8 cellular contexts compared by ENCODE assay signal in genomic region chr16:67846320-67847063, GRCh38. TPM values are rescaled to one million over a fixed set of nuclear protein-coding genes. Genes with fewer than 3 reads are reported as not detected.
A peak's percentile ranks its signal among the peaks of the same experiment; 100 is the strongest.
DNase-seq lines count a peak whose midpoint lies in the region; TF ChIP-seq lines count a peak whose summit lies in the region.

Gene NUTF2 (plus strand): TSS chr16:67846933. CDS start chr16:67865131, 18,198 bp downstream.

- H3K79me1 ChIP-seq in H9 (ENCODE audit: insufficient read depth, low read depth, low read length, poor library complexity, severe bottlenecking), result no peaks in the 10 kb centered on the region

- peak within 1 kb of the TSS; percentile 94 to 98 for H3K4me3 Mint-ChIP-seq in H9

- H3K14ac ChIP-seq in H9 (ENCODE audit: insufficient read depth, low read length), result peak within 1 kb of the TSS; percentile 81

- no peak within 1 kb of the TSS for H3T11ph ChIP-seq in H9 (ENCODE audit: low read length)

- H3K23me2 ChIP-seq in H9 (ENCODE audit: insufficient read length, low read depth, low read length, poor library complexity, severe bottlenecking), result peaks cover 14% of the 10 kb centered on the region

- H3K36me3 ChIP-seq in MM.1S (replicated peaks; ENCODE audit: insufficient read depth, low read length), result no peaks in the 10 kb centered on the region
- no peaks in the 10 kb centered on the region for H3K36me3 ChIP-seq in neural cell (ENCODE audit: insufficient read depth, low read length)
- H3K36me3 ChIP-seq in stomach smooth muscle (ENCODE audit: control insufficient read depth in 2 of 2, insufficient read depth in 2 of 2, low read length in 2 of 2), result no peaks in the 10 kb centered on the region

- H4K20me1 ChIP-seq in H9 (ENCODE audit: control insufficient read depth, insufficient read depth, insufficient read length) (no peaks in the 10 kb centered on the region), MM.1S (ENCODE audit: insufficient read depth, low read length) (no peaks in the 10 kb centered on the region), neural cell (ENCODE audit: insufficient read depth) (no peaks in the 10 kb centered on the region)

- peak within 1 kb of the TSS; percentile 80 for H3K9ac ChIP-seq in H9 (ENCODE audit: extremely low read depth, insufficient read length, low read length)
- peak within 1 kb of the TSS; percentile 88 for H3K9ac ChIP-seq in MM.1S (ENCODE audit: low read length)
- peak within 1 kb of the TSS; percentile 90 for H3K9ac ChIP-seq in neural cell (ENCODE audit: low read length)
- H3K9ac ChIP-seq in stomach smooth muscle (ENCODE audit: low read length in 2 of 2), result peak within 1 kb of the TSS; percentile 88 to 95

- WGBS in H9 (ENCODE audit: extremely low coverage, insufficient read length, low lambda C conversion rate), result no CpG with 5 or more reads among the region's 57 CpGs

- H3K4me2 ChIP-seq in H9 (ENCODE audit: insufficient read depth, insufficient read length, low read length) (peak within 1 kb of the TSS; percentile 82), MM.1S (ENCODE audit: low read depth, low read length) (peak within 1 kb of the TSS; percentile 99), neural cell (ENCODE audit: low read length) (peak within 1 kb of the TSS; percentile 99)

- no peak within 1 kb of the TSS for H4K5ac ChIP-seq in H9 (ENCODE audit: insufficient read length, low read depth, low read length)

- H3K27me3 Mint-ChIP-seq in H9 (ENCODE audit: low read depth), result no peaks in the 10 kb centered on the region

- H4K8ac ChIP-seq in H9 (replicated peaks; ENCODE audit: insufficient read length, low read depth, low read length), result no peak within 1 kb of the TSS

- H3K4me1 ChIP-seq in H9 (ENCODE audit: insufficient read depth, low read length), result peaks cover 10% of the 10 kb centered on the region; the same call in 1 of the 2 replicates
- H3K4me1 ChIP-seq in MM.1S (ENCODE audit: low read length), result peaks cover 22% of the 10 kb centered on the region
- peaks cover 59% of the 10 kb centered on the region for H3K4me1 ChIP-seq in stomach smooth muscle (ENCODE audit: control insufficient read depth, insufficient read depth, low read length)

- peak; percentile 96 for DNase-seq in ELR (ENCODE audit: low read depth)
- peak; percentile 99 for DNase-seq in H9
- DNase-seq in MM.1S, result peak; percentile 96
- DNase-seq in SIG-M5 (lab: John Stamatoyannopoulos, UW), result peak; percentile 53
- DNase-seq in activated gamma-delta T cell (lab: John Stamatoyannopoulos, UW), result peak; percentile 86
- peak; percentile 89 for DNase-seq in fibroblast of the conjunctiva (ENCODE audit: low read depth)

- H3K36me3 Mint-ChIP-seq in H9 (ENCODE audit: insufficient read depth in 1 of 3, low read depth in 3 of 3), result peaks cover 11 to 25% (median 16%) of the 10 kb centered on the region in 3 experiments

- no peak for TF ChIP-seq RAD21 in neural cell (conservative IDR thresholded peaks at IDR 0.05)

- H3K18ac ChIP-seq in H9 (ENCODE audit: insufficient read length, low read depth, low read length), result peak within 1 kb of the TSS; percentile 55

- H2BK15ac ChIP-seq in H9 (ENCODE audit: low read depth, low read length), result no peak within 1 kb of the TSS

- TF ChIP-seq CTCF in H9 (conservative IDR thresholded peaks at IDR 0.05), result no peak
- TF ChIP-seq CTCF in MM.1S (IDR thresholded peaks at IDR 0.05; ENCODE audit: low read length), result no peak
- TF ChIP-seq CTCF in neural cell (IDR thresholded peaks at IDR 0.05; ENCODE audit: poor library complexity, severe bottlenecking), result no peak

- H3F3A ChIP-seq in MM.1S (ENCODE audit: insufficient read depth, low read length) (peaks cover 33% of the 10 kb centered on the region), neural cell (ENCODE audit: insufficient read depth, low read length, poor library complexity, severe bottlenecking) (no peaks in the 10 kb centered on the region)

- no peak within 1 kb of the TSS for H2BK20ac ChIP-seq in H9 (ENCODE audit: low read depth, low read length, poor library complexity, severe bottlenecking)

- no peak within 1 kb of the TSS for H3K56ac ChIP-seq in H9 (ENCODE audit: insufficient read length, low read depth, low read length)

- H3K79me2 ChIP-seq in H9 (ENCODE audit: insufficient read depth, low read length) (peaks cover 20% of the 10 kb centered on the region; the same call in 1 of the 2 replicates), MM.1S (ENCODE audit: low read length) (peaks cover 84% of the 10 kb centered on the region), neural cell (replicated peaks; ENCODE audit: insufficient read depth, low read length) (peaks cover 56% of the 10 kb centered on the region)

- H2BK5ac ChIP-seq in H9 (ENCODE audit: insufficient read length, low read length), result no peak within 1 kb of the TSS

- H2AK5ac ChIP-seq in H9 (ENCODE audit: insufficient read length, low read length), result no peak within 1 kb of the TSS

- H2BK120ac ChIP-seq in H9 (ENCODE audit: low read depth, low read length, poor library complexity, severe bottlenecking), result no peak within 1 kb of the TSS

- no peak within 1 kb of the TSS for H4K91ac ChIP-seq in H9 (ENCODE audit: insufficient read length, low read depth, low read length)

- H3K9me3 Mint-ChIP-seq in H9, result peaks cover 0 to 2% of the 10 kb centered on the region in 2 experiments; a peak in 1 of 5 replicates

- H3K9me2 ChIP-seq in MM.1S (replicated peaks; ENCODE audit: insufficient read depth, low read length) (no peaks in the 10 kb centered on the region), neural cell (ENCODE audit: insufficient read depth, low read length) (no peaks in the 10 kb centered on the region)

- H3K4me3 ChIP-seq in MM.1S (ENCODE audit: low read length) (peak within 1 kb of the TSS; percentile 99), neural cell (ENCODE audit: low read length) (peak within 1 kb of the TSS; percentile 97), stomach smooth muscle (ENCODE audit: low read length in 2 of 2) (peak within 1 kb of the TSS; percentile 93 to 96)

- no peak within 1 kb of the TSS for H3K4ac ChIP-seq in H9 (ENCODE audit: low read depth, low read length)

- H3K4me1 Mint-ChIP-seq in H9, result peaks cover 41 to 46% of the 10 kb centered on the region in 2 experiments

- peak within 1 kb of the TSS; percentile 95 to 98 (median 96) for H3K27ac Mint-ChIP-seq in H9

- H2AFZ ChIP-seq in H9 (ENCODE audit: low read length) (no peak within 1 kb of the TSS), MM.1S (ENCODE audit: low read length) (peak within 1 kb of the TSS; percentile 94), neural cell (ENCODE audit: low read depth, low read length) (peak within 1 kb of the TSS; percentile 87)

- H2BK12ac ChIP-seq in H9 (ENCODE audit: insufficient read length, low read depth, low read length), result no peak within 1 kb of the TSS

- H3K27ac ChIP-seq in H9 (ENCODE audit: insufficient read length, low read depth, low read length) (peak within 1 kb of the TSS; percentile 61), MM.1S (ENCODE audit: low read length) (peak within 1 kb of the TSS; percentile 78), neural cell (ENCODE audit: low read length) (peak within 1 kb of the TSS; percentile 92), stomach smooth muscle (ENCODE audit: low read length) (peak within 1 kb of the TSS; percentile 93)

- no peaks in the 10 kb centered on the region for H3K9me3 ChIP-seq in H9 (ENCODE audit: control insufficient read depth, low read depth, low read length)
- H3K9me3 ChIP-seq in MM.1S (replicated peaks; ENCODE audit: insufficient read depth, low read length), result no peaks in the 10 kb centered on the region
- no peaks in the 10 kb centered on the region for H3K9me3 ChIP-seq in neural cell (ENCODE audit: low read length)
- no peaks in the 10 kb centered on the region for H3K9me3 ChIP-seq in stomach smooth muscle (ENCODE audit: control insufficient read depth in 2 of 2, low read length in 2 of 2)

- peak; percentile 42 for TF ChIP-seq EP300 in neural cell (conservative IDR thresholded peaks at IDR 0.05; ENCODE audit: poor library complexity, severe bottlenecking)

- H3K23ac ChIP-seq in H9 (ENCODE audit: insufficient read length, low read depth, low read length), result no peak within 1 kb of the TSS

- H3K27me3 ChIP-seq in H9 (ENCODE audit: insufficient read depth, low read length), result no peaks in the 10 kb centered on the region
- no peaks in the 10 kb centered on the region for H3K27me3 ChIP-seq in MM.1S (replicated peaks; ENCODE audit: insufficient read depth, low read length)
- H3K27me3 ChIP-seq in neural cell (ENCODE audit: insufficient read depth, low read depth, low read length), result no peaks in the 10 kb centered on the region
- H3K27me3 ChIP-seq in stomach smooth muscle (ENCODE audit: control insufficient read depth in 1 of 2, insufficient read depth in 2 of 2, low read length in 2 of 2), result no peaks in the 10 kb centered on the region

TF ChIP-seq in neural cell, 6 proteins besides CTCF, POLR2A, EP300 and RAD21 (continues in another document):
- TF ChIP-seq EZH2 (IDR thresholded peaks at IDR 0.05; ENCODE audit: borderline replicate concordance, insufficient read depth, low read length, poor library complexity, severe bottlenecking) (no peak), SMC3 (conservative IDR thresholded peaks at IDR 0.05; ENCODE audit: poor library complexity) (no peak), POLR2AphosphoS5 (IDR thresholded peaks at IDR 0.05) (peak; percentile 88), TAF1 (IDR thresholded peaks at IDR 0.05; ENCODE audit: low read depth) (peak; percentile 74), MXI1 (conservative IDR thresholded peaks at IDR 0.05; ENCODE audit: poor library complexity, severe bottlenecking) (peak; percentile 94)

RNA-seq across cellular contexts. Expression of gene NUTF2, which starts in this region (rescaled TPM):
- total RNA-seq in H9 (2021), result 190 and 198 TPM in 2 replicates
- polyA plus RNA-seq in neural cell, result 98.6 and 144 TPM in 2 replicates
- 119 and 158 TPM in 2 replicates for polyA minus RNA-seq in neural cell

Comparison
In these comparisons a context has a peak if more than half of its experiments do, and no peak if none do; other contexts are left out.
1. Peak in every context shown above with its lines: DNase-seq, H3K4me3 ChIP-seq and H3K27ac ChIP-seq.